In genomic region chr17:4219241-4219640, GRCh38 we compare ENCODE assay signal across 26 cellular contexts. TPM values are rescaled to one million over a fixed set of nuclear protein-coding genes. Genes with fewer than 3 reads are reported as not detected.
A peak's percentile ranks its signal among the peaks of the same experiment; 100 is the strongest.
DNase-seq lines count a peak whose midpoint lies in the region; ATAC-seq and TF ChIP-seq lines count a peak whose summit lies in the region.
"Had no signal": no experiment of that assay in that cellular context is flagged by ENCODE, and none has a peak within 500 bp of the region (broad histone marks: within the 10 kb centered on the region; RNA-seq: fewer than 3 reads in every experiment).

No MANE protein-coding gene starts in this region.

- peaks cover 10% of the 10 kb centered on the region for H3K4me1 Mint-ChIP-seq in activated CD8-positive, alpha-beta memory T cell treated with anti-CD3 and anti-CD28 coated beads, Interleukin-2, amount 10 ng/mL, durations not matched to agents 7 days and 5 days
- peaks cover 25% of the 10 kb centered on the region for H3K4me1 Mint-ChIP-seq in WTC11
- peaks cover 13% of the 10 kb centered on the region for H3K4me1 Mint-ChIP-seq in glutamatergic neuron (ENCODE audit: low read depth, unreplicated experiment)
- H3K4me1 Mint-ChIP-seq in natural killer cell = peaks cover 7 to 8% of the 10 kb centered on the region in 2 donors

- no peaks in the 10 kb centered on the region for H3K9me3 ChIP-seq in smooth muscle cell (replicated peaks; ENCODE audit: low read depth)
- H3K9me3 ChIP-seq: prostate gland, testis had no signal

- 82% methylated on average over 3 of the region's 3 CpGs for WGBS in smooth muscle cell (ENCODE audit: low lambda C conversion rate)

- intact Hi-C loops in natural killer cell (cut with micrococcal nuclease) = no loop called here

- H3K4me1 ChIP-seq in smooth muscle cell (ENCODE audit: low read depth) = no peaks in the 10 kb centered on the region
- H3K4me1 ChIP-seq: prostate gland had no signal

- no peak for ATAC-seq in activated CD8-positive, alpha-beta memory T cell treated with anti-CD3 and anti-CD28 coated beads, Interleukin-2, amount 10 ng/mL, durations not matched to agents 7 days and 5 days
- no peak for ATAC-seq in WTC11
- ATAC-seq in natural killer cell = no peak
- ATAC-seq: HepG2, left cardiac atrium had no signal

- no peak overlapping the region for H3K4me3 ChIP-seq in smooth muscle cell
- H3K4me3 ChIP-seq: prostate gland, testis had no signal

- no peak for DNase-seq in activated CD8-positive, alpha-beta memory T cell treated with anti-CD3 and anti-CD28 coated beads, Interleukin-2, amount 10 ng/mL, durations not matched to agents 7 days and 5 days
- DNase-seq in activated CD8-positive, alpha-beta memory T cell treated with anti-CD3 and anti-CD28 coated beads for 24 hours = no peak
- DNase-seq in WTC11 (ENCODE audit: low spot score) (no peak), glutamatergic neuron (no peak), smooth muscle cell (lab: John Stamatoyannopoulos, UW; ENCODE audit: unreplicated experiment) (no peak), natural killer cell (no peak), SIG-M5 treated with dmso at 0.1 percent for 504 hours (lab: John Stamatoyannopoulos, UW; ENCODE audit: unreplicated experiment) (no peak), OCI-M1 (lab: John Stamatoyannopoulos, UW) (no peak)
- DNase-seq: activated CD4-positive, alpha-beta T cell treated with anti-CD3 and anti-CD28 coated beads for 1 hour; activated T-cell treated with anti-CD3 and anti-CD28 coated beads, Interleukin-2, amount 50 U/mL, for 48 hours; AML-193; amygdala; CD4-positive, alpha-beta memory T cell; DMS 273 treated with DMSO at 0.1 percent for 48 hours; effector CD4-positive, alpha-beta T cell; erythroblast; left cardiac atrium; mesendoderm; NCI-H1048; NCI-H1694; NCI-H526 treated with DMSO at 0.1 percent for 48 hours; stimulated activated naive CD4-positive, alpha-beta T cell treated with Interleukin-2 at 50 U/mL for 16 hours; T-helper 1 cell; testis had no signal

- H3K79me2 ChIP-seq in smooth muscle cell (ENCODE audit: low read depth) = peaks cover 8% of the 10 kb centered on the region

- H3K4me2 ChIP-seq in smooth muscle cell = no peak overlapping the region

- H2AFZ ChIP-seq in smooth muscle cell (ENCODE audit: low read depth) = no peak overlapping the region

- CTCF ChIA-PET in activated CD8-positive, alpha-beta memory T cell treated with anti-CD3 and anti-CD28 coated beads, Interleukin-2, amount 10 ng/mL, durations not matched to agents 7 days and 5 days (lab: Charles Lee) = interaction anchor here (0.8 to 1.6 kb wide), 3 partner anchors 8 to 186 kb away, joined by 3 to 9 read pairs (median 4); no protein-coding TSS in a partner anchor
- CTCF ChIA-PET in WTC11 (lab: Charles Lee) = interaction anchor here (1.1 to 1.3 kb wide), 2 partner anchors 19 to 202 kb away, joined by 3 read pairs; no protein-coding TSS in a partner anchor

- no peaks in the 10 kb centered on the region for H3K36me3 ChIP-seq in smooth muscle cell (ENCODE audit: low read depth)
- H3K36me3 ChIP-seq: prostate gland had no signal

- peaks cover under 1% of the 10 kb centered on the region for H4K20me1 ChIP-seq in smooth muscle cell (ENCODE audit: low read depth)

- no peak overlapping the region for H3K4me3 Mint-ChIP-seq in activated CD8-positive, alpha-beta memory T cell treated with anti-CD3 and anti-CD28 coated beads, Interleukin-2, amount 10 ng/mL, durations not matched to agents 7 days and 5 days
- H3K4me3 Mint-ChIP-seq in WTC11 (no peak overlapping the region), glutamatergic neuron (ENCODE audit: unreplicated experiment) (no peak overlapping the region), natural killer cell (no peak overlapping the region)
- H3K4me3 Mint-ChIP-seq: CD4-positive, alpha-beta memory T cell had no signal

- POLR2A ChIA-PET in WTC11 (lab: Charles Lee) = no interaction called here

- no peaks in the 10 kb centered on the region for H3K27me3 Mint-ChIP-seq in activated CD8-positive, alpha-beta memory T cell treated with anti-CD3 and anti-CD28 coated beads, Interleukin-2, amount 10 ng/mL, durations not matched to agents 7 days and 5 days
- H3K27me3 Mint-ChIP-seq in WTC11 (ENCODE audit: low read depth) (no peaks in the 10 kb centered on the region), glutamatergic neuron (ENCODE audit: unreplicated experiment) (peaks cover 5% of the 10 kb centered on the region), natural killer cell (ENCODE audit: low read depth in 2 of 2) (no peaks in the 10 kb centered on the region)
- H3K27me3 Mint-ChIP-seq: CD4-positive, alpha-beta memory T cell had no signal

- no peaks in the 10 kb centered on the region for H3K27me3 ChIP-seq in smooth muscle cell (ENCODE audit: low read depth)
- H3K27me3 ChIP-seq: testis had no signal

- H3K9ac ChIP-seq in smooth muscle cell (ENCODE audit: low read depth) = no peak overlapping the region

- H3K9me3 Mint-ChIP-seq in activated CD8-positive, alpha-beta memory T cell treated with anti-CD3 and anti-CD28 coated beads, Interleukin-2, amount 10 ng/mL, durations not matched to agents 7 days and 5 days (ENCODE audit: low read depth) = no peaks in the 10 kb centered on the region
- H3K9me3 Mint-ChIP-seq in WTC11 = no peaks in the 10 kb centered on the region
- H3K9me3 Mint-ChIP-seq in glutamatergic neuron (ENCODE audit: unreplicated experiment) = peaks cover 4% of the 10 kb centered on the region
- no peaks in the 10 kb centered on the region for H3K9me3 Mint-ChIP-seq in natural killer cell
- H3K9me3 Mint-ChIP-seq: CD4-positive, alpha-beta memory T cell had no signal

- peaks cover 19% of the 10 kb centered on the region for H3K36me3 Mint-ChIP-seq in activated CD8-positive, alpha-beta memory T cell treated with anti-CD3 and anti-CD28 coated beads, Interleukin-2, amount 10 ng/mL, durations not matched to agents 7 days and 5 days
- H3K36me3 Mint-ChIP-seq in WTC11 (peaks cover 23% of the 10 kb centered on the region), glutamatergic neuron (ENCODE audit: unreplicated experiment) (peaks cover 5% of the 10 kb centered on the region), natural killer cell (peaks cover 7% of the 10 kb centered on the region)

- TF ChIP-seq CTCF in WTC11 (IDR thresholded peaks at IDR 0.05) (no peak), glutamatergic neuron (IDR thresholded peaks at IDR 0.05; ENCODE audit: partially characterized antibody, unreplicated experiment) (no peak), smooth muscle cell (IDR thresholded peaks at IDR 0.05; ENCODE audit: borderline replicate concordance, insufficient read depth, poor library complexity, severe bottlenecking) (no peak), natural killer cell (IDR thresholded peaks at IDR 0.05) (no peak)

- peaks cover 5% of the 10 kb centered on the region for H3F3A ChIP-seq in smooth muscle cell (ENCODE audit: low read depth)

- peak overlapping the region; percentile 76 for H3K27ac ChIP-seq in smooth muscle cell (ENCODE audit: low read depth)

- H3K27ac Mint-ChIP-seq in activated CD8-positive, alpha-beta memory T cell treated with anti-CD3 and anti-CD28 coated beads, Interleukin-2, amount 10 ng/mL, durations not matched to agents 7 days and 5 days = peak overlapping the region; percentile 32
- peak overlapping the region; percentile 63; the same call in 1 of the 2 replicates for H3K27ac Mint-ChIP-seq in WTC11
- H3K27ac Mint-ChIP-seq in glutamatergic neuron (ENCODE audit: unreplicated experiment) = peak overlapping the region; percentile 5
- H3K27ac Mint-ChIP-seq in natural killer cell = no peak overlapping the region

TF ChIP-seq in WTC11, 78 proteins besides CTCF, POLR2A, EP300 and RAD21 (continues in another document):
- TF ChIP-seq TCF7 (CRISPR knock-in tag; IDR thresholded peaks at IDR 0.05; ENCODE audit: low read depth) = no peak
- TF ChIP-seq ZNF121 (CRISPR knock-in tag; IDR thresholded peaks at IDR 0.05) = no peak
- TF ChIP-seq CBFB (CRISPR knock-in tag; IDR thresholded peaks at IDR 0.05; ENCODE audit: low read depth) = no peak
- no peak for TF ChIP-seq IRF2 (CRISPR knock-in tag; IDR thresholded peaks at IDR 0.05; ENCODE audit: borderline replicate concordance, low read depth)
- no peak for TF ChIP-seq SMAD3 (CRISPR knock-in tag; IDR thresholded peaks at IDR 0.05; ENCODE audit: borderline replicate concordance)
- no peak for TF ChIP-seq ARID4B (CRISPR knock-in tag; IDR thresholded peaks at IDR 0.05; ENCODE audit: borderline replicate concordance)

RNA-seq across cellular contexts. Expression of gene ANKFY1, which starts 44.5 kb away (rescaled TPM):
- 100 to 1,000 TPM in 1 of 2 experiments, 10 to 100 TPM in 1; 63.8 to 103 TPM for total RNA-seq in activated CD8-positive, alpha-beta memory T cell treated with anti-CD3 and anti-CD28 coated beads, Interleukin-2, amount 10 ng/mL, durations not matched to agents 7 days and 5 days
- total RNA-seq in WTC11 (2021) = 44.8 to 46.8 TPM (median 45.3 TPM) in 3 replicates
- 80.5 TPM for total RNA-seq in glutamatergic neuron (ENCODE audit: unreplicated experiment)
- 20.4 and 26.3 TPM in 2 replicates for total RNA-seq in smooth muscle cell
- 11.5 and 14.9 TPM in 2 replicates for polyA plus RNA-seq in smooth muscle cell
- total RNA-seq in natural killer cell = 10 to 100 TPM; 58.4 to 72.4 (median 68.8) TPM

Comparison
In these comparisons a context has a peak if more than half of its experiments do, and no peak if none do; other contexts are left out.
1. H3K27ac Mint-ChIP-seq: peak in activated CD8-positive, alpha-beta memory T cell treated with anti-CD3 and anti-CD28 coated beads, Interleukin-2, amount 10 ng/mL, durations not matched to agents 7 days and 5 days (single experiment), WTC11 (single experiment) and glutamatergic neuron (single experiment); none in natural killer cell (0 of 2).